In the genomic region with DNA sequence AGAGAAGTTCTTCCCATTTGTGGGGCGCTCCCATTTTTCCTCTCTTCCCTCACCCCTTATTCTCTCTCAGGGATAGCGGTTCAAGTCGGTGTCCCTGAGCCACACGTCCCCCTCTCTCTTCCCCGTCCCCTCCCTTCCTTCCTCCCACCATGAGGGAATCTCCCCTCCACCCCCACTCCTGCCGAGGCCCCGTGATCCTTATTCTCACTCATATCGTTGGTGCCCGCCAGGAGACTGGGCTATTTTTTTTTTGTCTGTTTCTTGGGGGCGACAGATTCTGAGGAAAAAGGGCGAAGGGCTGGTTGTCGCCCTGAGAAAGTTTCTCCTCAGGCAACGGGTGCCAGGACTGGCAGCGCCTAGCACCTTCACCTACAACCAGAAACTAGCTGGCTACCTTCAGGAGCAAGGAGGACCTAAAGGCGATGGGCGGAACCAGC, we compare ENCODE assay signal across 8 cellular contexts. TPM values are rescaled to one million over a fixed set of nuclear protein-coding genes. Genes with fewer than 3 reads are reported as not detected.
DNase-seq lines count a peak whose midpoint lies in the region; ATAC-seq and TF ChIP-seq lines count a peak whose summit lies in the region.

No MANE protein-coding gene starts in this region.

- H3K36me3 ChIP-seq in lower lobe of right lung: peaks cover 15% of the 10 kb centered on the region
- H3K36me3 ChIP-seq in tibial nerve: peaks cover 0 to 23% (median 0%) of the 10 kb centered on the region in 3 donors

- H3K9me3 Mint-ChIP-seq in activated naive CD4-positive, alpha-beta T cell treated with anti-CD3 and anti-CD28 coated beads, Interleukin-2, amount 10 ng/mL, durations not matched to agents 7 days and 5 days: no peaks in the 10 kb centered on the region
- peaks cover 0 to 11% (median 6%) of the 10 kb centered on the region in 5 experiments for H3K9me3 Mint-ChIP-seq in brain

- peaks cover 35% of the 10 kb centered on the region for H3K4me1 Mint-ChIP-seq in activated naive CD4-positive, alpha-beta T cell treated with anti-CD3 and anti-CD28 coated beads, Interleukin-2, amount 10 ng/mL, durations not matched to agents 7 days and 5 days
- peaks cover 37% of the 10 kb centered on the region for H3K4me1 Mint-ChIP-seq in brain

- H3K36me3 Mint-ChIP-seq in activated naive CD4-positive, alpha-beta T cell treated with anti-CD3 and anti-CD28 coated beads, Interleukin-2, amount 10 ng/mL, durations not matched to agents 7 days and 5 days: peaks cover 29% of the 10 kb centered on the region
- H3K36me3 Mint-ChIP-seq in brain: peaks cover 14% of the 10 kb centered on the region

- no peak for ATAC-seq in lower lobe of right lung

- no peak for DNase-seq in activated naive CD4-positive, alpha-beta T cell treated with anti-CD3 and anti-CD28 coated beads, Interleukin-2, amount 10 ng/mL, durations not matched to agents 7 days and 5 days
- no peak for DNase-seq in activated naive CD4-positive, alpha-beta T cell treated with Interleukin-2 at 50 U/mL for 16 hours
- no peak for DNase-seq in lower lobe of right lung
- no peak for DNase-seq in tibial nerve (ENCODE audit: low spot score in 2 of 2)
- DNase-seq in COLO829 (ENCODE audit: low spot score): no peak
- no peak for DNase-seq in cerebellar cortex (ENCODE audit: low spot score)
- DNase-seq in inferior parietal cortex (ENCODE audit: extremely low spot score): no peak

- TF ChIP-seq POLR2A in tibial nerve (IDR thresholded peaks at IDR 0.05): no peak

- intact Hi-C loops in lower lobe of right lung (cut with DNase I): no loop called here

- 40 to 54% methylated on average over 14 to 15 of the region's 16 CpGs for WGBS in tibial nerve, 2 donors

- H3K9me3 ChIP-seq in lower lobe of right lung (no peaks in the 10 kb centered on the region), tibial nerve (no peaks in the 10 kb centered on the region)

- H3K4me3 ChIP-seq in lower lobe of right lung (peak overlapping the region; percentile 93), tibial nerve (peak overlapping the region; percentile 63 to 97 (median 85))

- H3K27ac Mint-ChIP-seq in activated naive CD4-positive, alpha-beta T cell treated with anti-CD3 and anti-CD28 coated beads, Interleukin-2, amount 10 ng/mL, durations not matched to agents 7 days and 5 days: peak overlapping the region; percentile 100
- peak overlapping the region; percentile 99 to 100 (median 100) for H3K27ac Mint-ChIP-seq in brain

- TF ChIP-seq CTCF in brain (conservative IDR thresholded peaks at IDR 0.05) (no peak), lower lobe of right lung (IDR thresholded peaks at IDR 0.05) (no peak), tibial nerve (IDR thresholded peaks at IDR 0.05) (no peak)

- H3K27ac ChIP-seq in lower lobe of right lung (peak overlapping the region; percentile 98), tibial nerve (peak overlapping the region; percentile 97 to 100 (median 100))

- no peak overlapping the region for H3K4me3 Mint-ChIP-seq in activated naive CD4-positive, alpha-beta T cell treated with anti-CD3 and anti-CD28 coated beads, Interleukin-2, amount 10 ng/mL, durations not matched to agents 7 days and 5 days
- peak overlapping the region; percentile 89 to 98 (median 93) for H3K4me3 Mint-ChIP-seq in brain

- TF ChIP-seq EP300 in tibial nerve (IDR thresholded peaks at IDR 0.05): no peak

- H3K4me1 ChIP-seq in lower lobe of right lung: peaks cover 31% of the 10 kb centered on the region
- peaks cover 0 to 36% (median 19%) of the 10 kb centered on the region in 4 donors for H3K4me1 ChIP-seq in tibial nerve

- peaks cover 23% of the 10 kb centered on the region for H3K27me3 Mint-ChIP-seq in activated naive CD4-positive, alpha-beta T cell treated with anti-CD3 and anti-CD28 coated beads, Interleukin-2, amount 10 ng/mL, durations not matched to agents 7 days and 5 days
- H3K27me3 Mint-ChIP-seq in brain: peaks cover 15% of the 10 kb centered on the region

- H3K27me3 ChIP-seq in lower lobe of right lung (ENCODE audit: low read depth) (no peaks in the 10 kb centered on the region), tibial nerve (no peaks in the 10 kb centered on the region)

- CTCF ChIA-PET in activated naive CD4-positive, alpha-beta T cell treated with anti-CD3 and anti-CD28 coated beads, Interleukin-2, amount 10 ng/mL, durations not matched to agents 7 days and 5 days (lab: Charles Lee): interaction anchor here (0.8 to 2.0 kb wide), 2 partner anchors 21 to 55 kb away, joined by 3 to 5 read pairs; no protein-coding TSS in a partner anchor

RNA-seq across cellular contexts. Expression of a gene that starts 0.7 kb away (rescaled TPM):
- polyA plus RNA-seq in brain (ENCODE audit: insufficient read depth, low read depth, low replicate concordance): 6.4 TPM
- 4.9 TPM for total RNA-seq in lower lobe of right lung
- 1 to 10 TPM; 3.6 to 7.3 (median 4.9) TPM for total RNA-seq in tibial nerve

RNA-seq across cellular contexts. Expression of a gene that starts 1.9 kb away (rescaled TPM):
- 57.4 TPM for polyA plus RNA-seq in brain (ENCODE audit: insufficient read depth, low read depth, low replicate concordance)
- total RNA-seq in lower lobe of right lung: 36.3 TPM
- 10 to 100 TPM; 39.5 to 50.2 (median 46.6) TPM for total RNA-seq in tibial nerve

RNA-seq across cellular contexts. Expression of a gene that starts 8.5 kb away (rescaled TPM):
- 34.4 TPM for polyA plus RNA-seq in brain (ENCODE audit: insufficient read depth, low read depth, low replicate concordance)
- total RNA-seq in lower lobe of right lung (24.5 TPM), tibial nerve (10 to 100 TPM; 44.3 to 85.8 (median 53.3) TPM)

RNA-seq across cellular contexts. Expression of a gene that starts 36.3 kb away (rescaled TPM):
- 1.6 TPM for polyA plus RNA-seq in brain (ENCODE audit: insufficient read depth, low read depth, low replicate concordance)
- total RNA-seq in lower lobe of right lung: 1.7 TPM
- 1 to 10 TPM in 3 of 4 donors, not detected in 1; 1.5 to 2.1 (median 1.8) TPM for total RNA-seq in tibial nerve

RNA-seq across cellular contexts. Expression of a gene that starts 51.2 kb away (rescaled TPM):
- polyA plus RNA-seq in brain (ENCODE audit: insufficient read depth, low read depth, low replicate concordance): 383 TPM
- total RNA-seq in lower lobe of right lung: 53.6 TPM
- 100 to 1,000 TPM; 154 to 224 (median 188) TPM for total RNA-seq in tibial nerve
